Comparison of ENCODE assay signal across 1 cellular context in genomic region chr1:208219098-208219658, GRCh38.
A peak's percentile ranks its signal among the peaks of the same experiment; 100 is the strongest.
TF ChIP-seq lines count a peak whose summit lies in the region.

No MANE protein-coding gene starts in this region.

TF ChIP-seq in K562, 482 proteins besides CTCF, POLR2A, EP300 and RAD21 (continued from another document):
- TF ChIP-seq, protein P1, sequence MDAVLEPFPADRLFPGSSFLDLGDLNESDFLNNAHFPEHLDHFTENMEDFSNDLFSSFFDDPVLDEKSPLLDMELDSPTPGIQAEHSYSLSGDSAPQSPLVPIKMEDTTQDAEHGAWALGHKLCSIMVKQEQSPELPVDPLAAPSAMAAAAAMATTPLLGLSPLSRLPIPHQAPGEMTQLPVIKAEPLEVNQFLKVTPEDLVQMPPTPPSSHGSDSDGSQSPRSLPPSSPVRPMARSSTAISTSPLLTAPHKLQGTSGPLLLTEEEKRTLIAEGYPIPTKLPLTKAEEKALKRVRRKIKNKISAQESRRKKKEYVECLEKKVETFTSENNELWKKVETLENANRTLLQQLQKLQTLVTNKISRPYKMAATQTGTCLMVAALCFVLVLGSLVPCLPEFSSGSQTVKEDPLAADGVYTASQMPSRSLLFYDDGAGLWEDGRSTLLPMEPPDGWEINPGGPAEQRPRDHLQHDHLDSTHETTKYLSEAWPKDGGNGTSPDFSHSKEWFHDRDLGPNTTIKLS (IDR thresholded peaks at IDR 0.05; ENCODE audit: borderline replicate concordance, low read depth), result no peak
- TF ChIP-seq ZNF561 (CRISPR knock-in tag; conservative IDR thresholded peaks at IDR 0.05), result no peak
- TF ChIP-seq DDX20 (tag; IDR thresholded peaks at IDR 0.05; ENCODE audit: low read depth), result 0 out of 2 replicates have a peak, but pooled peaks have one; percentile 15
- peak; percentile 55; the same call in 1 of the 2 replicates for TF ChIP-seq NR2C1 (IDR thresholded peaks at IDR 0.05)
- peak; percentile 54; the same call in 1 of the 2 replicates for TF ChIP-seq NR2C1 (tag; IDR thresholded peaks at IDR 0.05)
- peak; percentile 59; the same call in 1 of the 2 replicates for TF ChIP-seq ZNF175 (CRISPR knock-in tag; IDR thresholded peaks at IDR 0.05; ENCODE audit: low read depth)
- 0 out of 2 replicates have a peak, but pooled peaks have one; percentile 34 for TF ChIP-seq NFRKB (IDR thresholded peaks at IDR 0.05; ENCODE audit: low read depth)
- TF ChIP-seq NKRF (IDR thresholded peaks at IDR 0.05; ENCODE audit: borderline replicate concordance), result no peak
- TF ChIP-seq SMC3 (conservative IDR thresholded peaks at IDR 0.05; ENCODE audit: insufficient read depth, low read depth, low read length), result no peak
- TF ChIP-seq IRF1 (CRISPR knock-in tag; IDR thresholded peaks at IDR 0.05; ENCODE audit: borderline replicate concordance), result no peak
- no peak for TF ChIP-seq ESRRA (IDR thresholded peaks at IDR 0.05; ENCODE audit: borderline replicate concordance, low read depth)
- no peak for TF ChIP-seq SAP30 (IDR thresholded peaks at IDR 0.05; ENCODE audit: borderline replicate concordance, insufficient read depth, low read depth, low read length, poor library complexity, severe bottlenecking)
- 0 out of 2 replicates have a peak, but pooled peaks have one; percentile 51 for TF ChIP-seq FOXO4 (CRISPR knock-in tag; IDR thresholded peaks at IDR 0.05)
- peak; percentile 32; the same call in 1 of the 2 replicates for TF ChIP-seq NR2C2 (CRISPR knock-in tag; IDR thresholded peaks at IDR 0.05)
- TF ChIP-seq NR2C2 (tag; IDR thresholded peaks at IDR 0.05), result no peak
- no peak for TF ChIP-seq MEF2A (IDR thresholded peaks at IDR 0.05; ENCODE audit: control insufficient read depth, low read depth, low read length)
- TF ChIP-seq KLF16 (IDR thresholded peaks at IDR 0.05), result no peak
- 0 out of 2 replicates have a peak, but pooled peaks have one; percentile 43 for TF ChIP-seq ZNF41 (CRISPR knock-in tag; conservative IDR thresholded peaks at IDR 0.05)
- no peak for TF ChIP-seq MED1 (CRISPR knock-in tag; IDR thresholded peaks at IDR 0.05; ENCODE audit: borderline replicate concordance)
- TF ChIP-seq ZBTB7A (IDR thresholded peaks at IDR 0.05; ENCODE audit: borderline replicate concordance, control insufficient read depth, low read depth, low read length), result peak; percentile 7; the same call in 1 of the 2 replicates
- TF ChIP-seq ERF (CRISPR knock-in tag; IDR thresholded peaks at IDR 0.05), result no peak
- TF ChIP-seq, protein P2, sequence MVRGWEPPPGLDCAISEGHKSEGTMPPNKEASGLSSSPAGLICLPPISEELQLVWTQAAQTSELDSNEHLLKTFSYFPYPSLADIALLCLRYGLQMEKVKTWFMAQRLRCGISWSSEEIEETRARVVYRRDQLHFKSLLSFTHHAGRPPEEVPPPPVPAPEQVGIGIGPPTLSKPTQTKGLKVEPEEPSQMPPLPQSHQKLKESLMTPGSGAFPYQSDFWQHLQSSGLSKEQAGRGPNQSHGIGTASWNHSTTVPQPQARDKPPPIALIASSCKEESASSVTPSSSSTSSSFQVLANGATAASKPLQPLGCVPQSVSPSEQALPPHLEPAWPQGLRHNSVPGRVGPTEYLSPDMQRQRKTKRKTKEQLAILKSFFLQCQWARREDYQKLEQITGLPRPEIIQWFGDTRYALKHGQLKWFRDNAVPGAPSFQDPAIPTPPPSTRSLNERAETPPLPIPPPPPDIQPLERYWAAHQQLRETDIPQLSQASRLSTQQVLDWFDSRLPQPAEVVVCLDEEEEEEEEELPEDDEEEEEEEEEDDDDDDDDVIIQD (CRISPR knock-in tag; IDR thresholded peaks at IDR 0.05), result 0 out of 2 replicates have a peak, but pooled peaks have one; percentile 33
- TF ChIP-seq CHCHD3 (CRISPR knock-in tag; IDR thresholded peaks at IDR 0.05), result no peak
- TF ChIP-seq, protein P3, sequence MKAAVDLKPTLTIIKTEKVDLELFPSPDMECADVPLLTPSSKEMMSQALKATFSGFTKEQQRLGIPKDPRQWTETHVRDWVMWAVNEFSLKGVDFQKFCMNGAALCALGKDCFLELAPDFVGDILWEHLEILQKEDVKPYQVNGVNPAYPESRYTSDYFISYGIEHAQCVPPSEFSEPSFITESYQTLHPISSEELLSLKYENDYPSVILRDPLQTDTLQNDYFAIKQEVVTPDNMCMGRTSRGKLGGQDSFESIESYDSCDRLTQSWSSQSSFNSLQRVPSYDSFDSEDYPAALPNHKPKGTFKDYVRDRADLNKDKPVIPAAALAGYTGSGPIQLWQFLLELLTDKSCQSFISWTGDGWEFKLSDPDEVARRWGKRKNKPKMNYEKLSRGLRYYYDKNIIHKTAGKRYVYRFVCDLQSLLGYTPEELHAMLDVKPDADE (conservative IDR thresholded peaks at IDR 0.05; ENCODE audit: control insufficient read depth, low read depth, low read length), result 0 out of 2 replicates have a peak, but pooled peaks have one; percentile 34
- no peak for TF ChIP-seq NR0B1 (IDR thresholded peaks at IDR 0.05; ENCODE audit: partially characterized antibody)
- 0 out of 2 replicates have a peak, but pooled peaks have one; percentile 11 for TF ChIP-seq ZNF197 (CRISPR knock-in tag; IDR thresholded peaks at IDR 0.05; ENCODE audit: low read depth)
- TF ChIP-seq NEUROD1 (IDR thresholded peaks at IDR 0.05; ENCODE audit: borderline replicate concordance, low read depth, low read length, partially characterized antibody), result no peak
- TF ChIP-seq ZNF644 (tag; IDR thresholded peaks at IDR 0.05; ENCODE audit: low read depth), result no peak
- TF ChIP-seq, protein P4, sequence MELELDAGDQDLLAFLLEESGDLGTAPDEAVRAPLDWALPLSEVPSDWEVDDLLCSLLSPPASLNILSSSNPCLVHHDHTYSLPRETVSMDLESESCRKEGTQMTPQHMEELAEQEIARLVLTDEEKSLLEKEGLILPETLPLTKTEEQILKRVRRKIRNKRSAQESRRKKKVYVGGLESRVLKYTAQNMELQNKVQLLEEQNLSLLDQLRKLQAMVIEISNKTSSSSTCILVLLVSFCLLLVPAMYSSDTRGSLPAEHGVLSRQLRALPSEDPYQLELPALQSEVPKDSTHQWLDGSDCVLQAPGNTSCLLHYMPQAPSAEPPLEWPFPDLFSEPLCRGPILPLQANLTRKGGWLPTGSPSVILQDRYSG (tag; conservative IDR thresholded peaks at IDR 0.05; ENCODE audit: low read depth), result no peak
- TF ChIP-seq, protein P5, sequence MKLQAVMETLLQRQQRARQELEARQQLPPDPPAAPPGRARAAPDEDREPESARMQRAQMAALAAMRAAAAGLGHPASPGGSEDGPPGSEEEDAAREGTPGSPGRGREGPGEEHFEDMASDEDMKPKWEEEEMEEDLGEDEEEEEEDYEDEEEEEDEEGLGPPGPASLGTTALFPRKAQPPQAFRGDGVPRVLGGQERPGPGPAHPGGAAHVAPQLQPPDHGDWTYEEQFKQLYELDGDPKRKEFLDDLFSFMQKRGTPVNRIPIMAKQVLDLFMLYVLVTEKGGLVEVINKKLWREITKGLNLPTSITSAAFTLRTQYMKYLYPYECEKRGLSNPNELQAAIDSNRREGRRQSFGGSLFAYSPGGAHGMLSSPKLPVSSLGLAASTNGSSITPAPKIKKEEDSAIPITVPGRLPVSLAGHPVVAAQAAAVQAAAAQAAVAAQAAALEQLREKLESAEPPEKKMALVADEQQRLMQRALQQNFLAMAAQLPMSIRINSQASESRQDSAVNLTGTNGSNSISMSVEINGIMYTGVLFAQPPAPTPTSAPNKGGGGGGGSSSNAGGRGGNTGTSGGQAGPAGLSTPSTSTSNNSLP (IDR thresholded peaks at IDR 0.05; ENCODE audit: borderline replicate concordance, low read depth, low read length), result no peak
- no peak for TF ChIP-seq ZBED1 (IDR thresholded peaks at IDR 0.05)
- 0 out of 2 replicates have a peak, but pooled peaks have one; percentile 40 for TF ChIP-seq ZFX (CRISPR knock-in tag; IDR thresholded peaks at IDR 0.05)
- TF ChIP-seq TSHZ1 (CRISPR knock-in tag; IDR thresholded peaks at IDR 0.05), result 0 out of 2 replicates have a peak, but pooled peaks have one; percentile 48
